36 cellular contexts compared by ENCODE assay signal in the genomic region with DNA sequence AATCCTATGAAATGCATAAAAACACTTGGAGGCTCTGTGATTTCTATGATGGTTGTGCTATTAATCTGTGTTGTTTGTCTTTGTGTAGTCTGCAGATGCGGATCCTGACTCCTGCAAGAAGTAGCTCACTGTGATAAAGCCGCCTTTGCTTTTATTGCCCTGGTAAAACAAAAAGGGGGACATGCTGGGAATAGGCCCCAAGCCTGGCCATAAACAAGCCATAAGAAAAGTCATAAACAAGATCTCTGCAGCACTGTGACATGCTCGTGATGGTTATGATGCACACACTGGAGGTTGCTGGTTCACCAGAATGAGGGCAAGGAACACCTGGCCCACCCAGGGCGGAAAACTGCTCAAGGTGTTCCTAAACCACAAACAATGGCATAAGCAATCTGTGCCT. TPM values are rescaled to one million over a fixed set of nuclear protein-coding genes. Genes with fewer than 3 reads are reported as not detected.
"Had no signal": no experiment of that assay in that cellular context is flagged by ENCODE, and none has a peak within 500 bp of the region (broad histone marks: within the 10 kb centered on the region; RNA-seq: fewer than 3 reads in every experiment).

No MANE protein-coding gene starts in this region.

- DNase-seq: activated effector memory CD4-positive, alpha-beta T cell treated with anti-CD3 and anti-CD28 coated beads, Interleukin-2, amount 50 U/mL, for 16 hours; activated effector memory CD4-positive, alpha-beta T cell treated with Interleukin-2 at 50 U/mL for 16 hours; activated gamma-delta T cell; activated gamma-delta T cell treated with Interleukin-2 at 50 U/mL for 16 hours; activated naive CD4-positive, alpha-beta T cell; activated naive CD4-positive, alpha-beta T cell treated with anti-CD3 and anti-CD28 coated beads for 36 hours; activated naive CD4-positive, alpha-beta T cell treated with anti-CD3 and anti-CD28 coated beads, Interleukin-2, amount 10 ng/mL, durations not matched to agents 7 days and 5 days; activated naive CD4-positive, alpha-beta T cell treated with anti-CD3 and anti-CD28 coated beads, Interleukin-2, amount 50 U/mL, for 16 hours; activated naive CD4-positive, alpha-beta T cell treated with Interleukin-2 at 50 U/mL for 16 hours; activated naive CD8-positive, alpha-beta T cell treated with anti-CD3 and anti-CD28 coated beads for 36 hours; activated naive CD8-positive, alpha-beta T cell treated with anti-CD3 and anti-CD28 coated beads, Interleukin-2, amount 10 ng/mL, durations not matched to agents 7 days and 5 days; activated naive CD8-positive, alpha-beta T cell treated with anti-CD3 and anti-CD28 coated beads, Interleukin-2, amount 50 U/mL, for 24 hours; activated T-cell treated with anti-CD3 and anti-CD28 coated beads, Interleukin-2, amount 50 U/mL, for 1 hour; activated T-cell treated with anti-CD3 and anti-CD28 coated beads, Interleukin-2, amount 50 U/mL, for 24 hours; activated T-cell treated with anti-CD3 and anti-CD28 coated beads, Interleukin-2, amount 50 U/mL, for 4 hours; activated T-cell treated with anti-CD3 and anti-CD28 coated beads, Interleukin-2, amount 50 U/mL, for 48 hours; activated T-cell treated with anti-CD3 and anti-CD28 coated beads, Interleukin-2, amount 50 U/mL, for 72 hours; adrenal gland; amniotic stem cell; amygdala; anterior cingulate cortex; aorta; body of pancreas; brain microvascular endothelial cell; caudate nucleus; central memory CD4-positive, alpha-beta T cell; cerebellar nuclear complex had no signal

- H3K4me1 ChIP-seq: adrenal gland, ascending aorta, body of pancreas, breast epithelium had no signal

- H3K4me3 ChIP-seq: adrenal gland, ascending aorta, body of pancreas, breast epithelium, cardiac muscle cell had no signal

- ATAC-seq: activated naive CD4-positive, alpha-beta T cell treated with anti-CD3 and anti-CD28 coated beads, Interleukin-2, amount 50 U/mL, for 72 hours; activated naive CD8-positive, alpha-beta T cell treated with anti-CD3 and anti-CD28 coated beads, Interleukin-2, amount 50 U/mL, for 24 hours; activated T-cell treated with anti-CD3 and anti-CD28 coated beads, Interleukin-2, amount 50 U/mL, for 4 hours; activated T-cell treated with anti-CD3 and anti-CD28 coated beads, Interleukin-2, amount 50 U/mL, for 72 hours; activated T-helper 17 cell treated with anti-CD3 and anti-CD28 coated beads, Interleukin-2, amount 50 U/mL, for 72 hours; body of pancreas had no signal

- H3K27ac ChIP-seq: adrenal gland, ascending aorta, body of pancreas, brain microvascular endothelial cell, breast epithelium, cardiac muscle cell had no signal

- H3K36me3 ChIP-seq: adrenal gland, ascending aorta, brain microvascular endothelial cell, breast epithelium, cardiac muscle cell had no signal

- FAIRE-seq: astrocyte had no signal

- H3K27me3 ChIP-seq: adrenal gland, ascending aorta, body of pancreas, brain microvascular endothelial cell, breast epithelium, cardiac muscle cell had no signal

RNA-seq across cellular contexts. Expression of a gene that starts 36.5 kb away (rescaled TPM):
- total RNA-seq: activated T-cell treated with anti-CD3 and anti-CD28 coated beads, Interleukin-2, amount 50 U/mL, for 4 hours; activated T-helper 1 cell treated with anti-CD3 and anti-CD28 coated beads, Interleukin-12 subunit alpha, Interleukin-12 subunit beta, Interleukin-2, Interleukin-4 antibody, amounts not matched to agents 30 ng/mL and 10 ng/mL and 1 ng/mL, durations not matched to agents 14 hours and 24 hours and 36 hours; activated T-helper 2 cell treated with anti-CD3 and anti-CD28 coated beads, Interferon-gamma antibody, Interleukin-2, Interleukin-4, amounts not matched to agents 10 μg/mL and 5 μg/mL and 100 μg/mL, durations not matched to agents 14 hours and 24 hours and 36 hours; adrenal gland; aorta; ascending aorta; astrocyte; body of pancreas; breast epithelium; chondrocyte had no signal
- polyA plus RNA-seq: aorta had no signal
